In the genomic region with DNA sequence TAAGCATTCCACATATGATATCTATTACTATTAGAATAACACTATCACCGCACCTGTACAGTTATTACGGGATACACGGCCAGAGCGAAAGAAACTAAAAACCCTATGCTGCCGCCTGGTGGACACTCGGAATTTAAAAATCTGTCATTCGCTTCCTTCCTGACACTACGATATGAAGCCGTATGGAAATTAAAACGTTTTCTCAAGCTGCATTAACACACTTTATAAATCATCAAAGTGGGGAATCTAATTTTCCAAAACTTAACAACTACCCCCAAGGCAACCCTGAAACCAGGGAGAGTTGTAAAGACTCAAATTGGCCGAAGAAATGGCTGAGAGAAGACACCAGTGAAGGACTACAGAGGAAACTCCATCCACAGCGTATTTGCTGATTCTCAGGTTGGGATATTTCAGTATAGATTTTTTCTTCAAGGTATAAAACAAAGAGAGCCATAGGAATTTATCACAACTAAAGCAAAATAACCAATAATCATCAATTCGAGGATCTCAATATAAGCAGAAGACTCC, we compare ENCODE assay signal across 1 cellular context.
TF ChIP-seq lines count a peak whose summit lies in the region.

No MANE protein-coding gene starts in this region.

TF ChIP-seq in K562, 482 proteins besides CTCF, POLR2A, EP300 and RAD21 (continued from another document):
- TF ChIP-seq CEBPZ (IDR thresholded peaks at IDR 0.05; ENCODE audit: borderline replicate concordance, low read depth, low read length) (no peak), SOX6 (IDR thresholded peaks at IDR 0.05) (no peak), MTA2 (IDR thresholded peaks at IDR 0.05; ENCODE audit: low read depth) (no peak), NELFE (IDR thresholded peaks at IDR 0.05; ENCODE audit: insufficient read depth, insufficient read length) (no peak), SAFB (IDR thresholded peaks at IDR 0.05; ENCODE audit: borderline replicate concordance, low read depth, low read length) (no peak), ZBTB33 (CRISPR knock-in tag; IDR thresholded peaks at IDR 0.05) (no peak), RFX1 (IDR thresholded peaks at IDR 0.05) (no peak), KHSRP (IDR thresholded peaks at IDR 0.05) (no peak), NFE2L1 (tag; IDR thresholded peaks at IDR 0.05; ENCODE audit: borderline replicate concordance, low read depth) (no peak), HDGF (IDR thresholded peaks at IDR 0.05) (no peak), SMC3 (conservative IDR thresholded peaks at IDR 0.05; ENCODE audit: insufficient read depth, low read depth, low read length) (peak; percentile 50; the same call in 1 of the 2 replicates), CTCFL (IDR thresholded peaks at IDR 0.05; ENCODE audit: borderline replicate concordance, insufficient read depth, low read depth, low read length, poor library complexity, severe bottlenecking) (no peak), TFAP4 (CRISPR knock-in tag; IDR thresholded peaks at IDR 0.05; ENCODE audit: borderline replicate concordance) (no peak)
- TF ChIP-seq, protein P1, sequence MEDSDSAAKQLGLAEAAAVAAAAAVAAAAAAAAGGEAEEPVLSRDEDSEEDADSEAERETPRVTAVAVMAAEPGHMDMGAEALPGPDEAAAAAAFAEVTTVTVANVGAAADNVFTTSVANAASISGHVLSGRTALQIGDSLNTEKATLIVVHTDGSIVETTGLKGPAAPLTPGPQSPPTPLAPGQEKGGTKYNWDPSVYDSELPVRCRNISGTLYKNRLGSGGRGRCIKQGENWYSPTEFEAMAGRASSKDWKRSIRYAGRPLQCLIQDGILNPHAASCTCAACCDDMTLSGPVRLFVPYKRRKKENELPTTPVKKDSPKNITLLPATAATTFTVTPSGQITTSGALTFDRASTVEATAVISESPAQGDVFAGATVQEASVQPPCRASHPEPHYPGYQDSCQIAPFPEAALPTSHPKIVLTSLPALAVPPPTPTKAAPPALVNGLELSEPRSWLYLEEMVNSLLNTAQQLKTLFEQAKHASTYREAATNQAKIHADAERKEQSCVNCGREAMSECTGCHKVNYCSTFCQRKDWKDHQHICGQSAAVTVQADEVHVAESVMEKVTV (CRISPR knock-in tag; IDR thresholded peaks at IDR 0.05) = peak; percentile 52
